In the genomic region with DNA sequence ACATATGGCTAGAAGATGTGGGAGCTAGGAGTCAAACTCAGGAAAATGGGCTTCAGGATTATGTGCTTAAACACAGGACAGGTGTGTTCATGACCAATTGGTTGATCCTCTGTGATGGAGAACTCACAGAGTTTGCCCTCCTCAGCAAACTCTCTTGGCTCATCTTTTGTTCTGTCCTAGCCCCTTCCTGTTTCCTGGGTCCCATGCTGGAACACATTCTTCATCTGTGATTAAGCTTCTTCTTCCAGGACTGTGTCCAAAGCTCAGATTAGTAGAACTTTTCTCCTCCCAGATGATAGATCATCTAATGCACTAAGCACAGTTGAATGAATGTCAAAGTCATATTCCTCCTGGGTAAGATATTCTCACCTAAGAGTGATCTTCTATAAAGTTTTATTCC, we compare ENCODE assay signal across 23 cellular contexts. TPM values are rescaled to one million over a fixed set of nuclear protein-coding genes. Genes with fewer than 3 reads are reported as not detected.
DNase-seq lines count a peak whose midpoint lies in the region; ATAC-seq, FAIRE-seq and TF ChIP-seq lines count a peak whose summit lies in the region.
"Had no signal": no experiment of that assay in that cellular context is flagged by ENCODE, and none has a peak within 500 bp of the region (broad histone marks: within the 10 kb centered on the region; RNA-seq: fewer than 3 reads in every experiment).

No MANE protein-coding gene starts in this region.

- TF ChIP-seq EP300 in A549 (IDR thresholded peaks at IDR 0.05) = no peak

- H3K4me2 ChIP-seq in A549 = no peak overlapping the region
- H3K4me2 ChIP-seq: BLaER1 treated with 17β-estradiol and CSF1 and Interleukin-3, amounts not matched to agents 10 nM and 100 nM had no signal

- TF ChIP-seq CTCF in A549 (IDR thresholded peaks at IDR 0.05) (no peak), bronchial epithelial cell (IDR thresholded peaks at IDR 0.05; ENCODE audit: insufficient read depth, low read length, severe bottlenecking) (no peak), fibroblast of mammary gland (conservative IDR thresholded peaks at IDR 0.05; ENCODE audit: control insufficient read depth, insufficient read depth, low read depth, low read length) (no peak)

- ATAC-seq in A549 (no peak), HG02870 (IDR thresholded peaks at IDR 0.05; ENCODE audit: unreplicated experiment) (no peak)

- H3K27ac ChIP-seq in A549 = no peak overlapping the region
- H3K27ac ChIP-seq: 22Rv1; BLaER1 treated with 17β-estradiol and CSF1 and Interleukin-3, amounts not matched to agents 10 nM and 100 nM had no signal

- no peaks in the 10 kb centered on the region for H3K4me1 ChIP-seq in A549
- H3K4me1 ChIP-seq: BE2C; BLaER1 treated with 17β-estradiol and CSF1 and Interleukin-3, amounts not matched to agents 10 nM and 100 nM had no signal

- TF ChIP-seq RAD21 in A549 (conservative IDR thresholded peaks at IDR 0.05 in 1 of 2, IDR thresholded peaks at IDR 0.05 in 1 of 2) = no peak

- DNase-seq in A549 (ENCODE audit: low read depth in 1 of 2, low spot score in 1 of 2) = no peak
- DNase-seq in bronchial epithelial cell (ENCODE audit: low read depth) = no peak
- peak; percentile 2 for DNase-seq in fibroblast of mammary gland (ENCODE audit: low read depth)
- no peak for DNase-seq in GM12891 (ENCODE audit: insufficient read length, low spot score)
- DNase-seq in COR-L47 (lab: John Stamatoyannopoulos, UW) = no peak
- DNase-seq: ACHN; AML-193; BE2C; Calu3; CD4-positive, alpha-beta T cell; CD8-positive, alpha-beta memory T cell; DMS53; DMS79 treated with DMSO at 0.1 percent for 48 hours; GF-D8; H7; HCEC 1CT had no signal

- H3K9me3 ChIP-seq in A549 = no peaks in the 10 kb centered on the region
- H3K9me3 ChIP-seq: BE2C had no signal

- FAIRE-seq in A549 (lab: Jason Lieb, UNC) (peak; percentile 13), bronchial epithelial cell (lab: Jason Lieb, UNC) (peak; percentile 7), GM12891 (lab: Jason Lieb, UNC) (no peak)
- FAIRE-seq: A204.1, GM19239, H1 had no signal

- H3K4me3 ChIP-seq in A549 = no peak overlapping the region
- H3K4me3 ChIP-seq in bronchial epithelial cell (ENCODE audit: low read depth, low read length) = no peak overlapping the region
- H3K4me3 ChIP-seq in fibroblast of mammary gland (ENCODE audit: control insufficient read depth, low read depth, low read length) = no peak overlapping the region
- H3K4me3 ChIP-seq: BLaER1 treated with 17β-estradiol and CSF1 and Interleukin-3, amounts not matched to agents 10 nM and 100 nM had no signal

- TF ChIP-seq POLR2A in A549 (IDR thresholded peaks at IDR 0.05; ENCODE audit: low read length) (no peak), GM12891 (IDR thresholded peaks at IDR 0.05; ENCODE audit: low read depth, low read length) (no peak)

- H3K27me3 ChIP-seq in bronchial epithelial cell (ENCODE audit: control insufficient read depth, insufficient read depth, low read length) = no peaks in the 10 kb centered on the region
- H3K27me3 ChIP-seq: BE2C had no signal

- H3K36me3 ChIP-seq in bronchial epithelial cell (ENCODE audit: control insufficient read depth, insufficient read depth, low read length) = no peaks in the 10 kb centered on the region
- H3K36me3 ChIP-seq: BE2C; BLaER1 treated with 17β-estradiol and CSF1 and Interleukin-3, amounts not matched to agents 10 nM and 100 nM had no signal

- POLR2A ChIA-PET in A549 (lab: Yijun Ruan, JAX) = no interaction called here

- CTCF ChIA-PET in A549 (lab: Yijun Ruan, JAX) = interaction anchor here (1.3 kb wide), 1 partner anchor 32 kb away, joined by 4 read pairs; no protein-coding TSS in a partner anchor

TF ChIP-seq in A549, 52 proteins besides CTCF, POLR2A, EP300 and RAD21 (continues in another document):
- TF ChIP-seq RFX5 (IDR thresholded peaks at IDR 0.05) (no peak), MAX (IDR thresholded peaks at IDR 0.05) (no peak), RCOR1 (IDR thresholded peaks at IDR 0.05; ENCODE audit: low read depth, low read length) (no peak), HEYL (CRISPR knock-in tag; IDR thresholded peaks at IDR 0.05) (no peak)
- TF ChIP-seq, protein P1, sequence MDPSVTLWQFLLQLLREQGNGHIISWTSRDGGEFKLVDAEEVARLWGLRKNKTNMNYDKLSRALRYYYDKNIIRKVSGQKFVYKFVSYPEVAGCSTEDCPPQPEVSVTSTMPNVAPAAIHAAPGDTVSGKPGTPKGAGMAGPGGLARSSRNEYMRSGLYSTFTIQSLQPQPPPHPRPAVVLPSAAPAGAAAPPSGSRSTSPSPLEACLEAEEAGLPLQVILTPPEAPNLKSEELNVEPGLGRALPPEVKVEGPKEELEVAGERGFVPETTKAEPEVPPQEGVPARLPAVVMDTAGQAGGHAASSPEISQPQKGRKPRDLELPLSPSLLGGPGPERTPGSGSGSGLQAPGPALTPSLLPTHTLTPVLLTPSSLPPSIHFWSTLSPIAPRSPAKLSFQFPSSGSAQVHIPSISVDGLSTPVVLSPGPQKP (IDR thresholded peaks at IDR 0.05; ENCODE audit: low read depth, low read length) = no peak
- TF ChIP-seq, protein P2, sequence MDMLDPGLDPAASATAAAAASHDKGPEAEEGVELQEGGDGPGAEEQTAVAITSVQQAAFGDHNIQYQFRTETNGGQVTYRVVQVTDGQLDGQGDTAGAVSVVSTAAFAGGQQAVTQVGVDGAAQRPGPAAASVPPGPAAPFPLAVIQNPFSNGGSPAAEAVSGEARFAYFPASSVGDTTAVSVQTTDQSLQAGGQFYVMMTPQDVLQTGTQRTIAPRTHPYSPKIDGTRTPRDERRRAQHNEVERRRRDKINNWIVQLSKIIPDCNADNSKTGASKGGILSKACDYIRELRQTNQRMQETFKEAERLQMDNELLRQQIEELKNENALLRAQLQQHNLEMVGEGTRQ (IDR thresholded peaks at IDR 0.05) = no peak

TF ChIP-seq in GM12891, 5 proteins besides CTCF, POLR2A, EP300 and RAD21:
- TF ChIP-seq POLR2AphosphoS5 (IDR thresholded peaks at IDR 0.05; ENCODE audit: low read depth, low read length) (no peak), PAX5 (IDR thresholded peaks at IDR 0.05; ENCODE audit: insufficient read depth, low read length, severe bottlenecking) (no peak), TAF1 (IDR thresholded peaks at IDR 0.05; ENCODE audit: low read depth, low read length) (no peak), POU2F2 (IDR thresholded peaks at IDR 0.05; ENCODE audit: low read depth, low read length) (no peak), SPI1 (IDR thresholded peaks at IDR 0.05; ENCODE audit: low read depth, low read length) (no peak)
TF ChIP-seq in GM12891: peak in this region for 0.

RNA-seq across cellular contexts. Expression of gene TCEANC, which starts 38.8 kb away (rescaled TPM):
- polyA plus RNA-seq in A549 (2011; rRNA removed) (2.4 and 2.7 TPM in 2 replicates), A549 (2017; fragmentation: RNase III; extraction: RNeasy Plus Mini Kit Qiagen cat#74134 plus additional on column Dnase treatment) (0.62 to 0.96 TPM (median 0.81 TPM) in 3 replicates)
- polyA plus RNA-seq in A549 (2012; cell fraction: cytosol; rRNA removed) = 0.28 and 0.31 TPM in 2 replicates
- polyA plus RNA-seq in A549 (2012; cell fraction: nucleus; rRNA removed) = 0.23 and 0.43 TPM in 2 replicates
- polyA minus RNA-seq in A549 (2011; rRNA and poly(A)+ RNA removed) = 1.4 and 3.8 TPM in 2 replicates
- total RNA-seq in bronchial epithelial cell = 2.0 and 2.1 TPM in 2 replicates
- 0.60 TPM for polyA plus RNA-seq in GM12891 (2012; ENCODE audit: low read depth, missing spikeins)

RNA-seq across cellular contexts. Expression of gene EGFL6, which starts 44.8 kb away (rescaled TPM):
- polyA plus RNA-seq in A549 (2011; rRNA removed) (not detected in 2 replicates), A549 (2017; fragmentation: RNase III; extraction: RNeasy Plus Mini Kit Qiagen cat#74134 plus additional on column Dnase treatment) (not detected in 3 replicates)
- polyA plus RNA-seq in A549 (2012; cell fraction: cytosol; rRNA removed) = not detected in 2 replicates
- not detected in 2 replicates for polyA plus RNA-seq in A549 (2012; cell fraction: nucleus; rRNA removed)
- not detected in 2 replicates for polyA minus RNA-seq in A549 (2011; rRNA and poly(A)+ RNA removed)
- 0.26 TPM in 1 of 2 replicates, not detected in the other for total RNA-seq in bronchial epithelial cell
- polyA plus RNA-seq in GM12891 (2012; ENCODE audit: low read depth, missing spikeins) = not detected
- total RNA-seq: Calu3; CD4-positive, alpha-beta T cell had no signal
- polyA plus RNA-seq: CD14-positive monocyte; CD8-positive, alpha-beta memory T cell had no signal
